9 cellular contexts compared by ENCODE assay signal in the genomic region with DNA sequence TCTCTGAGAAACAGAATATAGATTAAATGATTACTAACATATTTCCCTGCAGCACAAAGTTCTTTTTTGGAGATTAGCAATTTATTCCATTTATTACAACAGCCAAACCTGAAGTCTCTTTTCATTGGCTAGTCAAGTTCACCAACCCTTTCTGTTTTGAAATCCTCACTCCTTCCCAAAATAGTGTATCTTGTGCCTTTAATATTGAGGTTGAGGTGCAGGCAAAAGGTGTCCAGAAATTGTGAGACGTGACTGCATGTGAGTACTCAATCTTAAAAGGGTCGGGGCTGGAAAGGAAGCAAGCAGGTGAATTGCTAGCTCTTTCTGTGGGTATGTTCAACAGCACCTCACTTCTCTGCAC. TPM values are rescaled to one million over a fixed set of nuclear protein-coding genes. Genes with fewer than 3 reads are reported as not detected.
DNase-seq lines count a peak whose midpoint lies in the region; ATAC-seq and TF ChIP-seq lines count a peak whose summit lies in the region.
"Had no signal": no experiment of that assay in that cellular context is flagged by ENCODE, and none has a peak within 500 bp of the region (broad histone marks: within the 10 kb centered on the region; RNA-seq: fewer than 3 reads in every experiment).

No MANE protein-coding gene starts in this region.

- H3K9me3 ChIP-seq in BLaER1 (no peaks in the 10 kb centered on the region), OCI-LY1 (ENCODE audit: low read length) (no peaks in the 10 kb centered on the region)
- no peaks in the 10 kb centered on the region for H3K9me3 ChIP-seq in CD4-positive, alpha-beta memory T cell (ENCODE audit: control insufficient read depth in 1 of 2, low read length in 2 of 2)

- no peak for TF ChIP-seq CTCF in OCI-LY1 (IDR thresholded peaks at IDR 0.05; ENCODE audit: low read length)
- TF ChIP-seq CTCF in nephron progenitor cell (IDR thresholded peaks at IDR 0.05) = no peak

- H3K27me3 ChIP-seq in BLaER1 (no peaks in the 10 kb centered on the region), OCI-LY1 (ENCODE audit: insufficient read depth, low read length) (no peaks in the 10 kb centered on the region)
- H3K27me3 ChIP-seq in CD4-positive, alpha-beta memory T cell (ENCODE audit: insufficient read depth, low read length) = no peaks in the 10 kb centered on the region

- no peaks in the 10 kb centered on the region for H4K20me1 ChIP-seq in BLaER1
- H4K20me1 ChIP-seq in OCI-LY1 (ENCODE audit: insufficient read depth, low read length) = no peaks in the 10 kb centered on the region

- peaks cover 89% of the 10 kb centered on the region for H3K4me1 ChIP-seq in BLaER1
- H3K4me1 ChIP-seq in OCI-LY1 (ENCODE audit: insufficient read depth, low read length, severe bottlenecking) = peaks cover 62% of the 10 kb centered on the region
- peaks cover 36% of the 10 kb centered on the region for H3K4me1 ChIP-seq in CD4-positive, alpha-beta memory T cell (ENCODE audit: insufficient read depth, low read length)

- H3K36me3 ChIP-seq in BLaER1 (peaks cover 4% of the 10 kb centered on the region; the same call in 1 of the 2 replicates), OCI-LY1 (ENCODE audit: insufficient read depth, low read length) (no peaks in the 10 kb centered on the region)
- H3K36me3 ChIP-seq in CD4-positive, alpha-beta memory T cell (ENCODE audit: insufficient read depth, low read length) = no peaks in the 10 kb centered on the region

- H2AFZ ChIP-seq in OCI-LY1 (ENCODE audit: low read length) = no peak overlapping the region

- H3F3A ChIP-seq in OCI-LY1 (ENCODE audit: insufficient read depth, low read length) = no peaks in the 10 kb centered on the region

- intact Hi-C loops in CD4-positive, alpha-beta memory T cell (cut with micrococcal nuclease) = no loop called here

- H3K4me3 ChIP-seq in BLaER1 (no peak overlapping the region), OCI-LY1 (ENCODE audit: low read depth, low read length, poor library complexity, severe bottlenecking) (no peak overlapping the region)
- no peak overlapping the region for H3K4me3 ChIP-seq in CD4-positive, alpha-beta memory T cell (ENCODE audit: low read length in 2 of 2)

- H3K4me2 ChIP-seq in BLaER1 (peak overlapping the region; percentile 92), OCI-LY1 (ENCODE audit: low read length) (peak overlapping the region; percentile 79; the same call in 1 of the 2 replicates)

- H3K4me1 Mint-ChIP-seq in effector memory CD8-positive, alpha-beta T cell (ENCODE audit: low read depth in 2 of 2) = peaks cover 19 to 35% of the 10 kb centered on the region in 2 donors
- peaks cover 46% of the 10 kb centered on the region for H3K4me1 Mint-ChIP-seq in nephron progenitor cell
- H3K4me1 Mint-ChIP-seq in CD4-positive, alpha-beta memory T cell = peaks cover 37 to 74% (median 54%) of the 10 kb centered on the region in 4 donors

- CTCF ChIA-PET in CD4-positive, alpha-beta memory T cell (lab: Charles Lee; ENCODE audit: partially characterized antibody) = no interaction called here

- H3K27ac Mint-ChIP-seq in effector memory CD8-positive, alpha-beta T cell = peak overlapping the region; percentile 64 to 96
- peak overlapping the region; percentile 32 for H3K27ac Mint-ChIP-seq in nephron progenitor cell
- H3K27ac Mint-ChIP-seq in CD4-positive, alpha-beta memory T cell = peak overlapping the region in 3 of 7 donors; percentile 22 to 74 (median 36)

- no peak for DNase-seq in effector memory CD8-positive, alpha-beta T cell
- DNase-seq in nephron progenitor cell = no peak
- DNase-seq in CD4-positive, alpha-beta memory T cell = no peak
- no peak for DNase-seq in T1000 (lab: John Stamatoyannopoulos, UW)
- DNase-seq: erythroblast had no signal

- H3K27ac ChIP-seq in BLaER1 = peak overlapping the region; percentile 89
- no peak overlapping the region for H3K27ac ChIP-seq in OCI-LY1 (ENCODE audit: low read depth, low read length, poor library complexity, severe bottlenecking)
- no peak overlapping the region for H3K27ac ChIP-seq in CD4-positive, alpha-beta memory T cell (ENCODE audit: low read depth, low read length)

- POLR2A ChIA-PET in CD4-positive, alpha-beta memory T cell (lab: Charles Lee; ENCODE audit: partially characterized antibody) = no interaction called here

- peaks cover 16% of the 10 kb centered on the region for H3K36me3 Mint-ChIP-seq in effector memory CD8-positive, alpha-beta T cell (ENCODE audit: insufficient read depth)
- H3K36me3 Mint-ChIP-seq in nephron progenitor cell (ENCODE audit: low read depth) = peaks cover 7% of the 10 kb centered on the region
- H3K36me3 Mint-ChIP-seq in CD4-positive, alpha-beta memory T cell = peaks cover 0 to 5% of the 10 kb centered on the region in 2 donors

- no peaks in the 10 kb centered on the region for H3K79me2 ChIP-seq in OCI-LY1 (ENCODE audit: insufficient read depth, low read length)

- H3K27me3 Mint-ChIP-seq in effector memory CD8-positive, alpha-beta T cell = no peaks in the 10 kb centered on the region
- H3K27me3 Mint-ChIP-seq in nephron progenitor cell (ENCODE audit: low read depth, poor library complexity) = peaks cover 8% of the 10 kb centered on the region
- no peaks in the 10 kb centered on the region for H3K27me3 Mint-ChIP-seq in CD4-positive, alpha-beta memory T cell

- H3K9ac ChIP-seq in BLaER1 (peak overlapping the region; percentile 78; the same call in 1 of the 2 replicates), OCI-LY1 (ENCODE audit: low read length) (no peak overlapping the region)

- no peak for ATAC-seq in effector memory CD8-positive, alpha-beta T cell (replicated peaks)
- no peak for ATAC-seq in HG03521 (IDR thresholded peaks at IDR 0.05; ENCODE audit: unreplicated experiment)
- no peak for ATAC-seq in HG03139 (IDR thresholded peaks at IDR 0.05; ENCODE audit: unreplicated experiment)

- no peak overlapping the region for H3K4me3 Mint-ChIP-seq in effector memory CD8-positive, alpha-beta T cell
- H3K4me3 Mint-ChIP-seq in nephron progenitor cell = no peak overlapping the region
- H3K4me3 Mint-ChIP-seq in CD4-positive, alpha-beta memory T cell = peak overlapping the region in 1 of 8 donors; percentile 20

- H3K9me3 Mint-ChIP-seq in effector memory CD8-positive, alpha-beta T cell = no peaks in the 10 kb centered on the region
- peaks cover 8% of the 10 kb centered on the region for H3K9me3 Mint-ChIP-seq in nephron progenitor cell
- H3K9me3 Mint-ChIP-seq in CD4-positive, alpha-beta memory T cell = no peaks in the 10 kb centered on the region

- no peaks in the 10 kb centered on the region for H3K9me2 ChIP-seq in OCI-LY1 (ENCODE audit: low read depth, low read length)

RNA-seq across cellular contexts. Expression of gene FOXN3, which starts 11.1 kb away (rescaled TPM):
- 100 to 1,000 TPM; 109 to 111 TPM for total RNA-seq in CD4-positive, alpha-beta memory T cell
- 100 to 1,000 TPM in 1 of 2 donors, 10 to 100 TPM in 1; 92.6 to 103 TPM for polyA plus RNA-seq in CD4-positive, alpha-beta memory T cell
